ENCODE assay signal across 20 cellular contexts in the genomic region with DNA sequence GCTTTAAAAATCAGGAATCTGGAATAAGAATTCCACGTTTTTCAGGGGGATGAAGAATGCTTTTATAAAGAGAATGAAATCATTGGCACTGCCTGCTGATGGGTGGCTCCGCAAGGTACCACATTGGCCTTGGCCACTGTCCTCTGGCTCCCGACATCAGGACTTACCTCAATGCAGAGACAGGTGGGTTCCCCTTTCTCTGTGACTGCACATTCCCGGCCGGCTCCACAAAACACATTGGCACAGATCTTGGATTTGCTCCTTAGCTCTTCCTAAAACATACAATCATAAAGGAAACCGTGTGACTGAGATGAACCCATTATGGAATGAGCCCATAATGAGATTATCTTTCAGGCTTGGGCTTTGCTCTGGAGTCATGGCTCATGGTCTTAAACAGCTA. TPM values are rescaled to one million over a fixed set of nuclear protein-coding genes. Genes with fewer than 3 reads are reported as not detected.
DNase-seq lines count a peak whose midpoint lies in the region; ATAC-seq and TF ChIP-seq lines count a peak whose summit lies in the region.
"Had no signal": no experiment of that assay in that cellular context is flagged by ENCODE, and none has a peak within 500 bp of the region (broad histone marks: within the 10 kb centered on the region; RNA-seq: fewer than 3 reads in every experiment).

No MANE protein-coding gene starts in this region.

- no peaks in the 10 kb centered on the region for H3K9me3 Mint-ChIP-seq in chondrocyte (ENCODE audit: low read depth)
- H3K9me3 Mint-ChIP-seq: CD8-positive, alpha-beta T cell had no signal

- H4K20me1 ChIP-seq in osteoblast (ENCODE audit: insufficient read depth, low read length) = peaks cover 58% of the 10 kb centered on the region
- H4K20me1 ChIP-seq: BLaER1 had no signal

- H3K27ac Mint-ChIP-seq in chondrocyte (ENCODE audit: unreplicated experiment) = peak overlapping the region; percentile 98
- H3K27ac Mint-ChIP-seq: CD8-positive, alpha-beta T cell had no signal

- WGBS in heart right ventricle, 2 donors = 79 to 82% methylated on average over 6 of the region's 6 CpGs

- no peak overlapping the region for H2AFZ ChIP-seq in osteoblast (ENCODE audit: low read length)

- no peak for ATAC-seq in heart right ventricle
- no peak for ATAC-seq in left cardiac atrium
- ATAC-seq: CD8-positive, alpha-beta T cell; GM12878 had no signal

- H3K79me2 ChIP-seq in osteoblast (ENCODE audit: insufficient read depth, low read length) = peaks cover 63% of the 10 kb centered on the region

- H3K27me3 Mint-ChIP-seq in chondrocyte (ENCODE audit: low read depth) = no peaks in the 10 kb centered on the region

- H3K4me1 Mint-ChIP-seq in chondrocyte (ENCODE audit: low read depth) = peaks cover 50% of the 10 kb centered on the region

- DNase-seq in heart right ventricle (no peak), left cardiac atrium (no peak), NCI-H82 (lab: John Stamatoyannopoulos, UW) (peak; percentile 97), chondrocyte (ENCODE audit: low spot score) (no peak), osteoblast (ENCODE audit: insufficient read length, low spot score, missing footprints) (no peak), foreskin fibroblast (no peak), HuH-7.5 (ENCODE audit: low spot score) (no peak), CD1c-positive myeloid dendritic cell (ENCODE audit: extremely low spot score) (no peak)
- DNase-seq: Calu3; CD8-positive, alpha-beta T cell; EL; Kasumi-1; NCI-H1105 treated with DMSO at 0.1 percent for 48 hours; NCI-H1694; NCI-H2081 treated with DMSO at 0.1 percent for 48 hours; NCI-H446 treated with DMSO at 0.1 percent for 48 hours; OCI-M1; SIG-M5 had no signal

- H3K4me2 ChIP-seq in osteoblast (ENCODE audit: insufficient read depth, low read length) = no peak overlapping the region
- H3K4me2 ChIP-seq: BLaER1 had no signal

- no peaks in the 10 kb centered on the region for H3K9me3 ChIP-seq in heart right ventricle
- no peaks in the 10 kb centered on the region for H3K9me3 ChIP-seq in osteoblast (ENCODE audit: low read depth, low read length)
- H3K9me3 ChIP-seq: BLaER1 had no signal

- H3K27me3 ChIP-seq in heart right ventricle = no peaks in the 10 kb centered on the region
- H3K27me3 ChIP-seq in osteoblast (ENCODE audit: insufficient read depth, low read length) = no peaks in the 10 kb centered on the region
- H3K27me3 ChIP-seq: BLaER1 had no signal

- H3K36me3 Mint-ChIP-seq in chondrocyte (ENCODE audit: low read depth) = peaks cover 22% of the 10 kb centered on the region
- H3K36me3 Mint-ChIP-seq: CD8-positive, alpha-beta T cell had no signal

- no peak for TF ChIP-seq CTCF in heart right ventricle (IDR thresholded peaks at IDR 0.05)
- TF ChIP-seq CTCF in chondrocyte (IDR thresholded peaks at IDR 0.05) = no peak
- no peak for TF ChIP-seq CTCF in osteoblast (IDR thresholded peaks at IDR 0.05; ENCODE audit: extremely low read depth, low read depth, low read length)
- no peak for TF ChIP-seq CTCF in foreskin fibroblast (IDR thresholded peaks at IDR 0.05; ENCODE audit: low read depth, low read length)

- H3K36me3 ChIP-seq in heart right ventricle = peaks cover 0 to 41% (median 18%) of the 10 kb centered on the region in 9 donors
- H3K36me3 ChIP-seq in osteoblast (ENCODE audit: insufficient read depth, low read length) = peaks cover 68% of the 10 kb centered on the region

- no peak overlapping the region for H3K4me3 Mint-ChIP-seq in chondrocyte (ENCODE audit: unreplicated experiment)

- H3K4me3 ChIP-seq in heart right ventricle (no peak overlapping the region), osteoblast (ENCODE audit: insufficient read depth, low read length) (no peak overlapping the region), foreskin fibroblast (ENCODE audit: low read depth in 1 of 2, low read length in 2 of 2) (no peak overlapping the region)
- H3K4me3 ChIP-seq: BLaER1, GM12878 had no signal

- peaks cover 10 to 69% (median 56%) of the 10 kb centered on the region in 9 donors for H3K4me1 ChIP-seq in heart right ventricle
- peaks cover 40% of the 10 kb centered on the region for H3K4me1 ChIP-seq in osteoblast (ENCODE audit: insufficient read depth, low read length)

- H3K27ac ChIP-seq in heart right ventricle = peak overlapping the region in 8 of 10 donors; percentile 5 to 88 (median 80)
- peak overlapping the region; percentile 65 for H3K27ac ChIP-seq in osteoblast (ENCODE audit: low read depth, low read length)
- H3K27ac ChIP-seq: BLaER1 had no signal

- intact Hi-C loops in heart right ventricle (cut with DNase I) (loop anchor here (2.0 to 10.0 kb wide), 17 partner anchors 63 to 523 kb away; a partner anchor contains a TSS), left cardiac atrium (cut with DNase I) (loop anchor here (5.0 kb wide), 3 partner anchors 37 to 173 kb away; a partner anchor contains a TSS)

RNA-seq across cellular contexts. Expression of a gene that starts 35.0 kb away (rescaled TPM):
- 100 to 1,000 TPM; 100 to 346 (median 213) TPM for total RNA-seq in heart right ventricle
- 10 to 100 TPM; 54.4 to 88.5 TPM for polyA plus RNA-seq in heart right ventricle
- 100 to 1,000 TPM; 376 to 503 TPM for total RNA-seq in left cardiac atrium
- 2,561 to 3,511 TPM (median 3,398 TPM) in 3 replicates for total RNA-seq in chondrocyte
- total RNA-seq in osteoblast = 1,825 and 2,074 TPM in 2 replicates
